Comparison of ENCODE assay signal across 13 cellular contexts in the genomic region with DNA sequence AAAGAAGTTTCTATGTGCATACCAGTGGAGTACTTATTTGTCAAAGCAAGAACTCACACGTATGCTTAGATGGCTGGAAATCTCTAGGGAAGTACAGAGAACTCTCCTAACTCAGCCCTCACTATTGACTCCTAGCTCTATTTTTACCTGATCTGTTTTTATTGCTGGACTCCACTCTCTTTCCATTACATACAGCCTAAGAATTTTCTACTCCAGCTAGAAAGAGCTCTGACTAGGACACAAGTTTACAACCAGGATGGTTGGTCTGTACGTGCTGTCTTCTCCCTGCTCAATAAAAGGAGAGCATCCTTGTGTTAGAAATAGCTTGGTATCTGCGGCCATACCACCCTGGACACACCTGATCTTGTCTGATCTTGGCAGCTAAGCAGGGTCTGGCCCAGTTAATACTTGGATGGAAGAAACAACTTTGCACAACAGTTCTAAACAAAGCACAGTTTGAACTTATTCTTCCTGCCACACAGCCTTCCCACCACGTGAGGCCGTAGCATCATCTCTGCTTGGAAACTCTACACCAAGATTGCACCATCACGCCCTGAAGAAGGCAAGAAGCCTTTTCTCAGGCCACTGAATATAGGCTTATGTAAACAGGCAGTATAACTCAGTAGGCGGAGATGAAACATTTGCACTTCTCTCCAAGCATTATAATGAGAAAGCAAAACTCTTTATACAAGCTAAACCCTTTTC. TPM values are rescaled to one million over a fixed set of nuclear protein-coding genes. Genes with fewer than 3 reads are reported as not detected.
DNase-seq lines count a peak whose midpoint lies in the region; ATAC-seq and TF ChIP-seq lines count a peak whose summit lies in the region.
"Had no signal": no experiment of that assay in that cellular context is flagged by ENCODE, and none has a peak within 500 bp of the region (broad histone marks: within the 10 kb centered on the region; RNA-seq: fewer than 3 reads in every experiment).

No MANE protein-coding gene starts in this region.

- TF ChIP-seq CTCF in brain microvascular endothelial cell (IDR thresholded peaks at IDR 0.05; ENCODE audit: low read depth, low read length, missing control alignments) = peak; percentile 43
- no peak for TF ChIP-seq CTCF in endodermal cell (conservative IDR thresholded peaks at IDR 0.05)

- no peak overlapping the region for H3K27ac Mint-ChIP-seq in endodermal cell
- H3K27ac Mint-ChIP-seq: activated CD4-positive, alpha-beta T cell treated with anti-CD3 and anti-CD28 coated beads, Interleukin-2, amount 10 ng/mL, durations not matched to agents 7 days and 5 days; H9 had no signal

- DNase-seq in NOMO-1 (lab: John Stamatoyannopoulos, UW; ENCODE audit: unreplicated experiment in 2 of 2) (peak; percentile 20 to 53), NOMO-1 treated with dmso at 0.1 percent for 144 hours (lab: John Stamatoyannopoulos, UW; ENCODE audit: unreplicated experiment) (no peak), brain microvascular endothelial cell (peak; percentile 91), mesenteric fat pad (ENCODE audit: low spot score) (peak; percentile 47), CD1c-positive myeloid dendritic cell (ENCODE audit: extremely low spot score) (no peak), endodermal cell (no peak)
- DNase-seq: ACHN; activated CD4-positive, alpha-beta T cell treated with anti-CD3 and anti-CD28 coated beads, Interleukin-2, amount 10 ng/mL, durations not matched to agents 7 days and 5 days; H9; small intestine had no signal

- no peak overlapping the region for H3K4me3 ChIP-seq in brain microvascular endothelial cell (ENCODE audit: low read depth, low read length)
- no peak overlapping the region for H3K4me3 ChIP-seq in urinary bladder (ENCODE audit: low read depth, low read length)
- H3K4me3 ChIP-seq in endodermal cell (ENCODE audit: low read length) = no peak overlapping the region

- in situ Hi-C loops in brain microvascular endothelial cell (cut with HindIII; ENCODE audit: low pct_ligation_motif_present, low sequenced_read_pairs) = no loop called here

- H3K9me3 Mint-ChIP-seq in endodermal cell = no peaks in the 10 kb centered on the region
- H3K9me3 Mint-ChIP-seq: activated CD4-positive, alpha-beta T cell treated with anti-CD3 and anti-CD28 coated beads, Interleukin-2, amount 10 ng/mL, durations not matched to agents 7 days and 5 days; central memory CD8-positive, alpha-beta T cell; H9 had no signal

- peaks cover 10% of the 10 kb centered on the region for H3K4me1 Mint-ChIP-seq in endodermal cell

- H3K36me3 Mint-ChIP-seq in endodermal cell (ENCODE audit: low read depth) = no peaks in the 10 kb centered on the region

- no peak overlapping the region for H3K4me3 Mint-ChIP-seq in endodermal cell
- H3K4me3 Mint-ChIP-seq: activated CD4-positive, alpha-beta T cell treated with anti-CD3 and anti-CD28 coated beads, Interleukin-2, amount 10 ng/mL, durations not matched to agents 7 days and 5 days; central memory CD8-positive, alpha-beta T cell; H9 had no signal

- no peaks in the 10 kb centered on the region for H3K9me3 ChIP-seq in endodermal cell (ENCODE audit: control insufficient read depth, low read length)

- WGBS in urinary bladder = 29% methylated on average over 7 of the region's 7 CpGs
- WGBS in endodermal cell (ENCODE audit: insufficient coverage in 1 of 2, insufficient read length in 1 of 2), 2 experiments = 76 to 82% methylated on average over 5 to 7 of the region's 7 CpGs

- ATAC-seq in GM18498 (IDR thresholded peaks at IDR 0.05; ENCODE audit: unreplicated experiment) = no peak

- H3K36me3 ChIP-seq in brain microvascular endothelial cell (replicated peaks) (no peaks in the 10 kb centered on the region), urinary bladder (ENCODE audit: insufficient read depth) (no peaks in the 10 kb centered on the region), endodermal cell (ENCODE audit: control insufficient read depth, insufficient read depth, low read length) (no peaks in the 10 kb centered on the region)

- peaks cover 1% of the 10 kb centered on the region for H3K4me1 ChIP-seq in urinary bladder (ENCODE audit: insufficient read depth)
- no peaks in the 10 kb centered on the region for H3K4me1 ChIP-seq in endodermal cell (ENCODE audit: control insufficient read depth, insufficient read depth, low read length)

- H3K27me3 ChIP-seq in brain microvascular endothelial cell (replicated peaks) = no peaks in the 10 kb centered on the region
- no peaks in the 10 kb centered on the region for H3K27me3 ChIP-seq in endodermal cell (ENCODE audit: control insufficient read depth, insufficient read depth, low read length, poor library complexity, severe bottlenecking)

- H3K9ac ChIP-seq in endodermal cell (ENCODE audit: extremely low read depth, low read length, poor library complexity, severe bottlenecking) = no peak overlapping the region

- peaks cover 1% of the 10 kb centered on the region for H3K27me3 Mint-ChIP-seq in endodermal cell (ENCODE audit: insufficient read depth)
- H3K27me3 Mint-ChIP-seq: activated CD4-positive, alpha-beta T cell treated with anti-CD3 and anti-CD28 coated beads, Interleukin-2, amount 10 ng/mL, durations not matched to agents 7 days and 5 days; central memory CD8-positive, alpha-beta T cell had no signal

- H3K27ac ChIP-seq in brain microvascular endothelial cell (peak overlapping the region; percentile 89), urinary bladder (ENCODE audit: low read depth) (peak overlapping the region; percentile 3), endodermal cell (ENCODE audit: low read depth, low read length) (no peak overlapping the region)

RNA-seq across cellular contexts. Expression of a gene that starts 50.7 kb away (rescaled TPM):
- 20.6 TPM for total RNA-seq in mesenteric fat pad
- 105 TPM for total RNA-seq in urinary bladder
- 107 TPM for polyA plus RNA-seq in urinary bladder
- 1 to 10 TPM in 1 of 2 donors, under 1 TPM in 1; 0.55 to 1.3 TPM for total RNA-seq in endodermal cell
- 2.7 TPM for polyA plus RNA-seq in endodermal cell (2013, experiment 1 of 2)
- polyA plus RNA-seq in endodermal cell (2013, experiment 2 of 2) = 1.7 TPM
- total RNA-seq: activated CD4-positive, alpha-beta T cell treated with anti-CD3 and anti-CD28 coated beads, Interleukin-2, amount 10 ng/mL, durations not matched to agents 7 days and 5 days had no signal

Comparison
In these comparisons a context has a peak if more than half of its experiments do, and no peak if none do; other contexts are left out.
1. DNase-seq: peak in NOMO-1 (2 of 2), brain microvascular endothelial cell (single experiment) and mesenteric fat pad (single experiment); none in NOMO-1 treated with dmso at 0.1 percent for 144 hours (single experiment), CD1c-positive myeloid dendritic cell (single experiment) and endodermal cell (single experiment).